In the genomic region with DNA sequence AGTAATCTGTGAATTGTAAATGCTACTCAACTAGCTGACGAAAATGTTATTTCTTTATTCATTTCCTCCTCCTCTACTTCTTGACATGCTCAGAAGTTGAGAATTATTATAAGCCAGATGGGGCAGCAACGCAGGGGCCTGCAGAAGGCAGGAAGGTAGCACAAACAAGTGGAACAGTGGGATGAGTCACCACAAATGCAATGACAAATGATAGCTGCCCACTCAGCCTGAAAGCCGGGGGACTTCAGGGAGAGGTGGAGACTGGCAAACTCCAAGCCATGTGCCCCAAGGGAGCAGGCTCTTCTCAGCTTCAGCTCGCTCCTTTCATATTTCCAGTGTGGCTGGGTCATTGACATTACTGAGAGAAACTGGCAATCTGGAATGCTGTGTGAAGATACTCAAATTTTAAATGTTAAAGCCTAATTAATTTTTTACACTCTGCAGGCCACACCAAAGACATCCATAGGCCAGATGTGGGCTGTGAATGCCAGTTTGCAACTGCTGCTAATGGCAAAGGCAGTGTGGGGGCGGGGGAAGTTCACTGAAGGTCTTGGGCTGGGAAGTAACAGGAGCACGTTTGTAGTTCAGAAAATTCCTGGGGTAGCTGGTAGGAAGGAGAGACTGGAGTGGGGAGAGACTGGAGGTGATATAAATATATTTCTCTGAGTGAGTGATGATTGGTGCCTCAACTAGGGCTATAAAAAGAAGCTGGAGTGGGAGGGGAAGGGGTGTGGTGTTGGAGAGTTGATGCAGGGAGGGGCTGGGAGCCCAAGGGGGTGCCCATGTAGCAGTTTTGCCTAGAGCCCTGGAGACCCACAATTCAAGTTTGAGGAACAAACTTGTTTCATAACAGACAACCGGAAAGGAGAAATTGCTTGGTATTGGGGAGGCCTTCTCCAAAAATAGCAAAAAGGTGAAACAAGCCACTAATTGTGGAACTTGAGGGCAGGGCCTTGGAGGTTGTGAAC, we compare ENCODE assay signal across 1 cellular context.
TF ChIP-seq lines count a peak whose summit lies in the region.

No MANE protein-coding gene starts in this region.

TF ChIP-seq in HEK293, 187 proteins besides CTCF, POLR2A, EP300 and RAD21 (continued from another document):
- TF ChIP-seq, protein P1, sequence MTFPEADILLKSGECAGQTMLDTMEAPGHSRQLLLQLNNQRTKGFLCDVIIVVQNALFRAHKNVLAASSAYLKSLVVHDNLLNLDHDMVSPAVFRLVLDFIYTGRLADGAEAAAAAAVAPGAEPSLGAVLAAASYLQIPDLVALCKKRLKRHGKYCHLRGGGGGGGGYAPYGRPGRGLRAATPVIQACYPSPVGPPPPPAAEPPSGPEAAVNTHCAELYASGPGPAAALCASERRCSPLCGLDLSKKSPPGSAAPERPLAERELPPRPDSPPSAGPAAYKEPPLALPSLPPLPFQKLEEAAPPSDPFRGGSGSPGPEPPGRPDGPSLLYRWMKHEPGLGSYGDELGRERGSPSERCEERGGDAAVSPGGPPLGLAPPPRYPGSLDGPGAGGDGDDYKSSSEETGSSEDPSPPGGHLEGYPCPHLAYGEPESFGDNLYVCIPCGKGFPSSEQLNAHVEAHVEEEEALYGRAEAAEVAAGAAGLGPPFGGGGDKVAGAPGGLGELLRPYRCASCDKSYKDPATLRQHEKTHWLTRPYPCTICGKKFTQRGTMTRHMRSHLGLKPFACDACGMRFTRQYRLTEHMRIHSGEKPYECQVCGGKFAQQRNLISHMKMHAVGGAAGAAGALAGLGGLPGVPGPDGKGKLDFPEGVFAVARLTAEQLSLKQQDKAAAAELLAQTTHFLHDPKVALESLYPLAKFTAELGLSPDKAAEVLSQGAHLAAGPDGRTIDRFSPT (tag by site-specific recombination; IDR thresholded peaks at IDR 0.05), result no peak
- TF ChIP-seq ZNF561 (tag by site-specific recombination; IDR thresholded peaks at IDR 0.05; ENCODE audit: borderline replicate concordance) (no peak), ZNF37A (tag by site-specific recombination; IDR thresholded peaks at IDR 0.05) (no peak), EGR2 (tag by site-specific recombination; IDR thresholded peaks at IDR 0.05; ENCODE audit: low read depth) (peak; percentile 85), ZNF138 (tag by site-specific recombination; IDR thresholded peaks at IDR 0.05; ENCODE audit: borderline replicate concordance) (no peak), ZFHX2 (tag by site-specific recombination; conservative IDR thresholded peaks at IDR 0.05) (peak; percentile 88), ZNF701 (tag by site-specific recombination; IDR thresholded peaks at IDR 0.05) (no peak), KLF7 (tag by site-specific recombination; IDR thresholded peaks at IDR 0.05; ENCODE audit: borderline replicate concordance) (no peak), OSR2 (tag by site-specific recombination; IDR thresholded peaks at IDR 0.05) (peak; percentile 79), ZNF660 (tag by site-specific recombination; IDR thresholded peaks at IDR 0.05) (peak; percentile 62; the same call in 1 of the 2 replicates), ZEB2 (tag by site-specific recombination; IDR thresholded peaks at IDR 0.05) (no peak), ZNF335 (tag by site-specific recombination; conservative IDR thresholded peaks at IDR 0.05) (peak; percentile 98), ZNF292 (tag by site-specific recombination; IDR thresholded peaks at IDR 0.05; ENCODE audit: borderline replicate concordance, low read depth) (no peak), KLF1 (tag by site-specific recombination; IDR thresholded peaks at IDR 0.05) (peak; percentile 38; the same call in 1 of the 2 replicates), ZBTB17 (tag by site-specific recombination; IDR thresholded peaks at IDR 0.05) (0 out of 2 replicates have a peak, but pooled peaks have one; percentile 42), ZNF654 (tag by site-specific recombination; IDR thresholded peaks at IDR 0.05; ENCODE audit: low read depth) (no peak), GLIS2 (tag by site-specific recombination; IDR thresholded peaks at IDR 0.05) (peak; percentile 45; the same call in 1 of the 2 replicates), MZF1 (tag by site-specific recombination; IDR thresholded peaks at IDR 0.05; ENCODE audit: borderline replicate concordance) (no peak), ZFP37 (tag by site-specific recombination; IDR thresholded peaks at IDR 0.05) (no peak), MYNN (tag by site-specific recombination; IDR thresholded peaks at IDR 0.05; ENCODE audit: borderline replicate concordance) (no peak), GFI1B (tag by site-specific recombination; IDR thresholded peaks at IDR 0.05) (no peak), ZNF707 (tag by site-specific recombination; IDR thresholded peaks at IDR 0.05) (no peak), ZNF768 (tag by site-specific recombination; IDR thresholded peaks at IDR 0.05) (no peak), SP2 (tag by site-specific recombination; IDR thresholded peaks at IDR 0.05) (no peak), SCRT2 (tag by site-specific recombination; IDR thresholded peaks at IDR 0.05) (peak; percentile 86), ZBTB20 (tag by site-specific recombination; IDR thresholded peaks at IDR 0.05) (no peak), SP3 (tag by site-specific recombination; IDR thresholded peaks at IDR 0.05) (0 out of 2 replicates have a peak, but pooled peaks have one; percentile 10), ZNF211 (tag by site-specific recombination; IDR thresholded peaks at IDR 0.05; ENCODE audit: low read depth) (no peak), GLIS1 (tag by site-specific recombination; IDR thresholded peaks at IDR 0.05) (peak; percentile 22; the same call in 1 of the 2 replicates), YY2 (tag by site-specific recombination; IDR thresholded peaks at IDR 0.05) (no peak), WT1 (tag by site-specific recombination; IDR thresholded peaks at IDR 0.05) (no peak), ZBTB1 (tag by site-specific recombination; IDR thresholded peaks at IDR 0.05) (no peak), ZNF571 (tag by site-specific recombination; IDR thresholded peaks at IDR 0.05) (no peak), ZNF416 (tag by site-specific recombination; IDR thresholded peaks at IDR 0.05) (no peak), ZNF248 (tag by site-specific recombination; IDR thresholded peaks at IDR 0.05) (no peak), ZNF624 (tag by site-specific recombination; IDR thresholded peaks at IDR 0.05) (no peak)
- TF ChIP-seq, protein P2, sequence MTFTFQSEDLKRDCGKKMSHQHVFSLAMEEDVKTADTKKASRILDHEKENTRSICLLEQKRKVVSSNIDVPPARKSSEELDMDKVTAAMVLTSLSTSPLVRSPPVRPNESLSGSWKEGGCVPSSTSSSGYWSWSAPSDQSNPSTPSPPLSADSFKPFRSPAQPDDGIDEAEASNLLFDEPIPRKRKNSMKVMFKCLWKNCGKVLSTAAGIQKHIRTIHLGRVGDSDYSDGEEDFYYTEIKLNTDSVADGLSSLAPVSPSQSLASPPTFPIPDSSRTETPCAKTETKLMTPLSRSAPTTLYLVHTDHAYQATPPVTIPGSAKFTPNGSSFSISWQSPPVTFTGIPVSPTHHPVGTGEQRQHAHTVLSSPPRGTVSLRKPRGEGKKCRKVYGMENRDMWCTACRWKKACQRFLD (tag by site-specific recombination; IDR thresholded peaks at IDR 0.05), result no peak
- TF ChIP-seq, protein P3, sequence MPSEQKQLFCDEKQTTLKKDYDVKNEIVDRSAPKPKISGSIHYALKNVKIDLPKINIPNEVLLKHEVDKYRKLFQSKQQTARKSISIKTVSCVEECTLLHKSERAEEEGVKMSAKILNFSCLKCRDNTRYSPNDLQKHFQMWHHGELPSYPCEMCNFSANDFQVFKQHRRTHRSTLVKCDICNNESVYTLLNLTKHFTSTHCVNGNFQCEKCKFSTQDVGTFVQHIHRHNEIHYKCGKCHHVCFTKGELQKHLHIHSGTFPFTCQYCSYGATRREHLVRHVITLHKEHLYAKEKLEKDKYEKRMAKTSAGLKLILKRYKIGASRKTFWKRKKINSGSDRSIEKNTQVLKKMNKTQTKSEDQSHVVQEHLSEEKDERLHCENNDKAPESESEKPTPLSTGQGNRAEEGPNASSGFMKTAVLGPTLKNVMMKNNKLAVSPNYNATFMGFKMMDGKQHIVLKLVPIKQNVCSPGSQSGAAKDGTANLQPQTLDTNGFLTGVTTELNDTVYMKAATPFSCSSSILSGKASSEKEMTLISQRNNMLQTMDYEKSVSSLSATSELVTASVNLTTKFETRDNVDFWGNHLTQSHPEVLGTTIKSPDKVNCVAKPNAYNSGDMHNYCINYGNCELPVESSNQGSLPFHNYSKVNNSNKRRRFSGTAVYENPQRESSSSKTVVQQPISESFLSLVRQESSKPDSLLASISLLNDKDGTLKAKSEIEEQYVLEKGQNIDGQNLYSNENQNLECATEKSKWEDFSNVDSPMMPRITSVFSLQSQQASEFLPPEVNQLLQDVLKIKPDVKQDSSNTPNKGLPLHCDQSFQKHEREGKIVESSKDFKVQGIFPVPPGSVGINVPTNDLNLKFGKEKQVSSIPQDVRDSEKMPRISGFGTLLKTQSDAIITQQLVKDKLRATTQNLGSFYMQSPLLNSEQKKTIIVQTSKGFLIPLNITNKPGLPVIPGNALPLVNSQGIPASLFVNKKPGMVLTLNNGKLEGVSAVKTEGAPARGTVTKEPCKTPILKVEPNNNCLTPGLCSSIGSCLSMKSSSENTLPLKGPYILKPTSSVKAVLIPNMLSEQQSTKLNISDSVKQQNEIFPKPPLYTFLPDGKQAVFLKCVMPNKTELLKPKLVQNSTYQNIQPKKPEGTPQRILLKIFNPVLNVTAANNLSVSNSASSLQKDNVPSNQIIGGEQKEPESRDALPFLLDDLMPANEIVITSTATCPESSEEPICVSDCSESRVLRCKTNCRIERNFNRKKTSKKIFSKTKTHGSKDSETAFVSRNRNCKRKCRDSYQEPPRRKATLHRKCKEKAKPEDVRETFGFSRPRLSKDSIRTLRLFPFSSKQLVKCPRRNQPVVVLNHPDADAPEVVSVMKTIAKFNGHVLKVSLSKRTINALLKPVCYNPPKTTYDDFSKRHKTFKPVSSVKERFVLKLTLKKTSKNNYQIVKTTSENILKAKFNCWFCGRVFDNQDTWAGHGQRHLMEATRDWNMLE (tag by site-specific recombination; conservative IDR thresholded peaks at IDR 0.05; ENCODE audit: low read depth), result no peak
- TF ChIP-seq, protein P4, sequence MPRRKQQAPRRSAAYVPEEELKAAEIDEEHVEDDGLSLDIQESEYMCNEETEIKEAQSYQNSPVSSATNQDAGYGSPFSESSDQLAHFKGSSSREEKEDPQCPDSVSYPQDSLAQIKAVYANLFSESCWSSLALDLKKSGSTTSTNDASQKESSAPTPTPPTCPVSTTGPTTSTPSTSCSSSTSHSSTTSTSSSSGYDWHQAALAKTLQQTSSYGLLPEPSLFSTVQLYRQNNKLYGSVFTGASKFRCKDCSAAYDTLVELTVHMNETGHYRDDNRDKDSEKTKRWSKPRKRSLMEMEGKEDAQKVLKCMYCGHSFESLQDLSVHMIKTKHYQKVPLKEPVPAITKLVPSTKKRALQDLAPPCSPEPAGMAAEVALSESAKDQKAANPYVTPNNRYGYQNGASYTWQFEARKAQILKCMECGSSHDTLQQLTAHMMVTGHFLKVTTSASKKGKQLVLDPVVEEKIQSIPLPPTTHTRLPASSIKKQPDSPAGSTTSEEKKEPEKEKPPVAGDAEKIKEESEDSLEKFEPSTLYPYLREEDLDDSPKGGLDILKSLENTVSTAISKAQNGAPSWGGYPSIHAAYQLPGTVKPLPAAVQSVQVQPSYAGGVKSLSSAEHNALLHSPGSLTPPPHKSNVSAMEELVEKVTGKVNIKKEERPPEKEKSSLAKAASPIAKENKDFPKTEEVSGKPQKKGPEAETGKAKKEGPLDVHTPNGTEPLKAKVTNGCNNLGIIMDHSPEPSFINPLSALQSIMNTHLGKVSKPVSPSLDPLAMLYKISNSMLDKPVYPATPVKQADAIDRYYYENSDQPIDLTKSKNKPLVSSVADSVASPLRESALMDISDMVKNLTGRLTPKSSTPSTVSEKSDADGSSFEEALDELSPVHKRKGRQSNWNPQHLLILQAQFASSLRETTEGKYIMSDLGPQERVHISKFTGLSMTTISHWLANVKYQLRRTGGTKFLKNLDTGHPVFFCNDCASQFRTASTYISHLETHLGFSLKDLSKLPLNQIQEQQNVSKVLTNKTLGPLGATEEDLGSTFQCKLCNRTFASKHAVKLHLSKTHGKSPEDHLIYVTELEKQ (tag by site-specific recombination; IDR thresholded peaks at IDR 0.05; ENCODE audit: borderline replicate concordance), result no peak
- TF ChIP-seq, protein P5, sequence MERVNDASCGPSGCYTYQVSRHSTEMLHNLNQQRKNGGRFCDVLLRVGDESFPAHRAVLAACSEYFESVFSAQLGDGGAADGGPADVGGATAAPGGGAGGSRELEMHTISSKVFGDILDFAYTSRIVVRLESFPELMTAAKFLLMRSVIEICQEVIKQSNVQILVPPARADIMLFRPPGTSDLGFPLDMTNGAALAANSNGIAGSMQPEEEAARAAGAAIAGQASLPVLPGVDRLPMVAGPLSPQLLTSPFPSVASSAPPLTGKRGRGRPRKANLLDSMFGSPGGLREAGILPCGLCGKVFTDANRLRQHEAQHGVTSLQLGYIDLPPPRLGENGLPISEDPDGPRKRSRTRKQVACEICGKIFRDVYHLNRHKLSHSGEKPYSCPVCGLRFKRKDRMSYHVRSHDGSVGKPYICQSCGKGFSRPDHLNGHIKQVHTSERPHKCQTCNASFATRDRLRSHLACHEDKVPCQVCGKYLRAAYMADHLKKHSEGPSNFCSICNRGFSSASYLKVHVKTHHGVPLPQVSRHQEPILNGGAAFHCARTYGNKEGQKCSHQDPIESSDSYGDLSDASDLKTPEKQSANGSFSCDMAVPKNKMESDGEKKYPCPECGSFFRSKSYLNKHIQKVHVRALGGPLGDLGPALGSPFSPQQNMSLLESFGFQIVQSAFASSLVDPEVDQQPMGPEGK (tag by site-specific recombination; IDR thresholded peaks at IDR 0.05), result 0 out of 2 replicates have a peak, but pooled peaks have one; percentile 11
- TF ChIP-seq, protein P6, sequence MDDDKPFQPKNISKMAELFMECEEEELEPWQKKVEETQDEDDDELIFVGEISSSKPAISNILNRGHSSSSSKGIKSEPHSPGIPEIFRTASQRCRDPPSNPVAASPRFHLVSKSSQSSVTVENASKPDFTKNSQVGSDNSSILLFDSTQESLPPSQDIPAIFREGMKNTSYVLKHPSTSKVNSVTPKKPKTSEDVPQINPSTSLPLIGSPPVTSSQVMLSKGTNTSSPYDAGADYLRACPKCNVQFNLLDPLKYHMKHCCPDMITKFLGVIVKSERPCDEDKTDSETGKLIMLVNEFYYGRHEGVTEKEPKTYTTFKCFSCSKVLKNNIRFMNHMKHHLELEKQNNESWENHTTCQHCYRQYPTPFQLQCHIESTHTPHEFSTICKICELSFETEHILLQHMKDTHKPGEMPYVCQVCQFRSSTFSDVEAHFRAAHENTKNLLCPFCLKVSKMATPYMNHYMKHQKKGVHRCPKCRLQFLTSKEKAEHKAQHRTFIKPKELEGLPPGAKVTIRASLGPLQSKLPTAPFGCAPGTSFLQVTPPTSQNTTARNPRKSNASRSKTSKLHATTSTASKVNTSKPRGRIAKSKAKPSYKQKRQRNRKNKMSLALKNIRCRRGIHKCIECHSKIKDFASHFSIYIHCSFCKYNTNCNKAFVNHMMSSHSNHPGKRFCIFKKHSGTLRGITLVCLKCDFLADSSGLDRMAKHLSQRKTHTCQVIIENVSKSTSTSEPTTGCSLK (tag by site-specific recombination; IDR thresholded peaks at IDR 0.05), result no peak
- TF ChIP-seq, protein P7, sequence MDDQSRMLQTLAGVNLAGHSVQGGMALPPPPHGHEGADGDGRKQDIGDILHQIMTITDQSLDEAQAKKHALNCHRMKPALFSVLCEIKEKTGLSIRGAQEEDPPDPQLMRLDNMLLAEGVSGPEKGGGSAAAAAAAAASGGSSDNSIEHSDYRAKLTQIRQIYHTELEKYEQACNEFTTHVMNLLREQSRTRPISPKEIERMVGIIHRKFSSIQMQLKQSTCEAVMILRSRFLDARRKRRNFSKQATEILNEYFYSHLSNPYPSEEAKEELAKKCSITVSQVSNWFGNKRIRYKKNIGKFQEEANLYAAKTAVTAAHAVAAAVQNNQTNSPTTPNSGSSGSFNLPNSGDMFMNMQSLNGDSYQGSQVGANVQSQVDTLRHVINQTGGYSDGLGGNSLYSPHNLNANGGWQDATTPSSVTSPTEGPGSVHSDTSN (CRISPR knock-in tag; IDR thresholded peaks at IDR 0.05), result no peak
TF ChIP-seq in HEK293: peak in this region for 16.
